Comparison of ENCODE assay signal across 7 cellular contexts in the genomic region with DNA sequence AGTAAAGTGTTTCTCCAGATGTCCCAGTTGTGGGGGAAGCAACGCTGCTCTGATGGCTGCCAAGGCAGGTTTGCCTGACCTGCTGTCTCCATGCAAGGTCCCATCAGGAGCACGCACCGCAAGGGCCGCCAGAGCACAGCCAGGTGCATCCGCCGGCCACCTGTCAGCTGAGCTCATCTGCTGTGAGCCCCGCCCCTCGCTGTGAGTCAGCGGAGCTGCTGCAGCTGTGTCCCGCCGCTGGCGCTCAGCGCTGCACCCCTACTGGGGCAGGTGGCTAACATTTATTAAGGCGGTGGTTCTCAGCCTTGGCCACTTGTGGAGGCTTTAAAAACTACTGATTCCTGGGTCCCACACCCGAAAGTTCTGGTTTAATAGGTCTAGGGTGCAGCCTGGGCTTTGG.
A peak's percentile ranks its signal among the peaks of the same experiment; 100 is the strongest.
DNase-seq lines count a peak whose midpoint lies in the region; ATAC-seq and TF ChIP-seq lines count a peak whose summit lies in the region.

No MANE protein-coding gene starts in this region.

- TF ChIP-seq POLR2A in IMR-90 (IDR thresholded peaks at IDR 0.05; ENCODE audit: low read depth, low read length) (no peak), prostate gland (IDR thresholded peaks at IDR 0.05) (no peak)

- H4K91ac ChIP-seq in IMR-90 (ENCODE audit: insufficient read depth, low read depth, low read length): no peak overlapping the region

- no peak overlapping the region for H3K18ac ChIP-seq in IMR-90 (ENCODE audit: low read depth, low read length)

- H2AK9ac ChIP-seq in IMR-90 (replicated peaks; ENCODE audit: low read depth, low read length, poor library complexity): no peak overlapping the region

- in situ Hi-C loops in IMR-90 (cut with MboI; ENCODE audit: low sequenced_read_pairs): no loop called here

- TF ChIP-seq RAD21 in IMR-90 (IDR thresholded peaks at IDR 0.05; ENCODE audit: low read length): no peak

- no peak overlapping the region for H3K9ac ChIP-seq in IMR-90 (ENCODE audit: low read depth, low read length)
- no peak overlapping the region for H3K9ac ChIP-seq in colonic mucosa (ENCODE audit: low read depth in 2 of 2, low read length in 2 of 2)

- no peak overlapping the region for H3K4me2 ChIP-seq in IMR-90 (ENCODE audit: low read depth, low read length)

- DNase-seq in GM20000 (ENCODE audit: low spot score) (peak; percentile 26), IMR-90 (no peak), T-helper 22 cell (ENCODE audit: low read depth) (peak; percentile 17), colonic mucosa (peak; percentile 63), prostate gland (ENCODE audit: low spot score) (peak; percentile 22), AG08396 (ENCODE audit: low spot score) (no peak), HCEC 1CT (no peak)

- H3K79me1 ChIP-seq in IMR-90 (ENCODE audit: low read depth in 1 of 2, low read length in 2 of 2): no peaks in the 10 kb centered on the region

- no peaks in the 10 kb centered on the region for H3K27me3 ChIP-seq in IMR-90 (ENCODE audit: control insufficient read depth, insufficient read depth, low read length)
- H3K27me3 ChIP-seq in colonic mucosa: no peaks in the 10 kb centered on the region
- no peaks in the 10 kb centered on the region for H3K27me3 ChIP-seq in prostate gland (replicated peaks; ENCODE audit: insufficient read depth)

- no peaks in the 10 kb centered on the region for H3K9me3 ChIP-seq in IMR-90 (ENCODE audit: control insufficient read depth, insufficient read depth, low read length)
- H3K9me3 ChIP-seq in colonic mucosa: no peaks in the 10 kb centered on the region
- H3K9me3 ChIP-seq in prostate gland: no peaks in the 10 kb centered on the region

- H2AK5ac ChIP-seq in IMR-90 (ENCODE audit: low read depth, low read length): peak overlapping the region; percentile 37; the same call in 1 of the 2 replicates

- peaks cover 16% of the 10 kb centered on the region for H3K9me1 ChIP-seq in IMR-90 (ENCODE audit: insufficient read depth, low read length)

- H3K4me1 ChIP-seq in IMR-90 (ENCODE audit: control insufficient read depth, insufficient read depth, low read length): peaks cover 28% of the 10 kb centered on the region
- no peaks in the 10 kb centered on the region for H3K4me1 ChIP-seq in colonic mucosa
- no peaks in the 10 kb centered on the region for H3K4me1 ChIP-seq in prostate gland (replicated peaks)

- no peak overlapping the region for H3K23ac ChIP-seq in IMR-90 (ENCODE audit: low read depth, low read length)

- no peak for ATAC-seq in IMR-90 (ENCODE audit: low read depth)

- no peak overlapping the region for H4K5ac ChIP-seq in IMR-90 (ENCODE audit: low read depth, low read length)

- H3K4me3 ChIP-seq in IMR-90 (ENCODE audit: insufficient read depth, low read depth, low read length) (no peak overlapping the region), colonic mucosa (no peak overlapping the region), prostate gland (no peak overlapping the region)

- no peak overlapping the region for H2AFZ ChIP-seq in IMR-90 (replicated peaks; ENCODE audit: low read length, poor library complexity)

- H3K36me3 ChIP-seq in IMR-90 (ENCODE audit: control insufficient read depth, insufficient read depth, low read length) (no peaks in the 10 kb centered on the region), colonic mucosa (no peaks in the 10 kb centered on the region), prostate gland (no peaks in the 10 kb centered on the region)

- intact Hi-C loops in IMR-90 (cut with micrococcal nuclease): loop anchor here (5.0 kb wide), 2 partner anchors 40 to 395 kb away; no protein-coding TSS in a partner anchor
- intact Hi-C loops in colonic mucosa (cut with DNase I): no loop called here
- intact Hi-C loops in prostate gland (cut with DNase I): no loop called here

- POLR2A ChIA-PET in IMR-90 (lab: Charles Lee; ENCODE audit: unreplicated experiment): no interaction called here

- no peaks in the 10 kb centered on the region; the same call in 1 of the 2 replicates for H4K20me1 ChIP-seq in IMR-90 (ENCODE audit: insufficient read depth, low read length)

- CTCF ChIA-PET in IMR-90 (lab: Yijun Ruan, JAX): no interaction called here

- no peak overlapping the region for H2BK5ac ChIP-seq in IMR-90 (ENCODE audit: low read depth, low read length, poor library complexity, severe bottlenecking)

- dilution Hi-C loops in IMR-90 (cut with HindIII; ENCODE audit: low sequenced_read_pairs, unreplicated experiment): no loop called here

- no peak overlapping the region for H2BK20ac ChIP-seq in IMR-90 (ENCODE audit: low read depth, low read length)

- no peak overlapping the region for H2BK15ac ChIP-seq in IMR-90 (ENCODE audit: low read depth, low read length)

- no peak overlapping the region for H2BK120ac ChIP-seq in IMR-90 (ENCODE audit: low read depth, low read length)

- H3K27ac ChIP-seq in IMR-90 (ENCODE audit: insufficient read depth, low read length) (no peak overlapping the region), colonic mucosa (no peak overlapping the region), prostate gland (no peak overlapping the region)

- H3K56ac ChIP-seq in IMR-90 (ENCODE audit: extremely low read depth, insufficient read depth, low read length): no peak overlapping the region

- BruUV-seq in IMR-90 (replicated peaks; lab: Mats Ljungman, UMichigan): no TSS peak

- WGBS in IMR-90 (ENCODE audit: extremely low coverage in 2 of 2, insufficient read length in 1 of 2), 2 experiments: 71% methylated on average over 11 of the region's 15 CpGs; no CpG with 5 or more reads in 1 of the 2 experiments
- WGBS in prostate gland: 26% methylated on average over 5 of the region's 15 CpGs

- H3K4ac ChIP-seq in IMR-90 (ENCODE audit: low read depth, low read length): no peak overlapping the region

- no peak for TF ChIP-seq CTCF in GM20000 (IDR thresholded peaks at IDR 0.05; ENCODE audit: extremely low read depth, missing control alignments)
- no peak for TF ChIP-seq CTCF in IMR-90 (conservative IDR thresholded peaks at IDR 0.05; ENCODE audit: low read depth, low read length)
- TF ChIP-seq CTCF in colonic mucosa (IDR thresholded peaks at IDR 0.05): no peak
- no peak for TF ChIP-seq CTCF in prostate gland (IDR thresholded peaks at IDR 0.05)

- H4K8ac ChIP-seq in IMR-90 (ENCODE audit: low read depth in 2 of 2, low read length in 2 of 2): no peak overlapping the region

- no peak overlapping the region for H3K14ac ChIP-seq in IMR-90 (replicated peaks; ENCODE audit: low read depth, low read length)

TF ChIP-seq in IMR-90, 13 proteins besides CTCF, POLR2A, EP300 and RAD21:
- TF ChIP-seq MAZ (IDR thresholded peaks at IDR 0.05; ENCODE audit: borderline replicate concordance, low read depth, low read length): no peak
- no peak for TF ChIP-seq RCOR1 (IDR thresholded peaks at IDR 0.05; ENCODE audit: insufficient replicate concordance, low read length)
- TF ChIP-seq, protein P1, sequence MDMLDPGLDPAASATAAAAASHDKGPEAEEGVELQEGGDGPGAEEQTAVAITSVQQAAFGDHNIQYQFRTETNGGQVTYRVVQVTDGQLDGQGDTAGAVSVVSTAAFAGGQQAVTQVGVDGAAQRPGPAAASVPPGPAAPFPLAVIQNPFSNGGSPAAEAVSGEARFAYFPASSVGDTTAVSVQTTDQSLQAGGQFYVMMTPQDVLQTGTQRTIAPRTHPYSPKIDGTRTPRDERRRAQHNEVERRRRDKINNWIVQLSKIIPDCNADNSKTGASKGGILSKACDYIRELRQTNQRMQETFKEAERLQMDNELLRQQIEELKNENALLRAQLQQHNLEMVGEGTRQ (IDR thresholded peaks at IDR 0.05; ENCODE audit: low read depth, low read length): no peak
- TF ChIP-seq NFE2L2 (IDR thresholded peaks at IDR 0.05; ENCODE audit: low read depth, low read length): no peak
- TF ChIP-seq SMC3 (IDR thresholded peaks at IDR 0.05; ENCODE audit: low read depth, low read length): no peak
- no peak for TF ChIP-seq BHLHE40 (IDR thresholded peaks at IDR 0.05; ENCODE audit: low read depth, low read length)
- no peak for TF ChIP-seq ELK1 (IDR thresholded peaks at IDR 0.05; ENCODE audit: borderline replicate concordance, low read depth, low read length)
- TF ChIP-seq FOS (IDR thresholded peaks at IDR 0.05; ENCODE audit: low read depth, low read length): no peak
- TF ChIP-seq CEBPB (IDR thresholded peaks at IDR 0.05; ENCODE audit: low read depth, low read length): no peak
- no peak for TF ChIP-seq MAFK (IDR thresholded peaks at IDR 0.05; ENCODE audit: low read depth, low read length)
- no peak for TF ChIP-seq MXI1 (IDR thresholded peaks at IDR 0.05; ENCODE audit: borderline replicate concordance, low read depth, low read length)

Comparison
In these comparisons a context has a peak if more than half of its experiments do, and no peak if none do; other contexts are left out.
1. DNase-seq: peak in GM20000 (single experiment), T-helper 22 cell (single experiment), colonic mucosa (single experiment) and prostate gland (single experiment); none in IMR-90 (single experiment), AG08396 (single experiment) and HCEC 1CT (single experiment).